ENCODE assay signal across 13 cellular contexts in genomic region chr2:219645631-219646527, GRCh38. TPM values are rescaled to one million over a fixed set of nuclear protein-coding genes. Genes with fewer than 3 reads are reported as not detected.
A peak's percentile ranks its signal among the peaks of the same experiment; 100 is the strongest.
DNase-seq lines count a peak whose midpoint lies in the region; ATAC-seq and TF ChIP-seq lines count a peak whose summit lies in the region.
"Had no signal": no experiment of that assay in that cellular context is flagged by ENCODE, and none has a peak within 500 bp of the region (broad histone marks: within the 10 kb centered on the region; RNA-seq: fewer than 3 reads in every experiment).

No MANE protein-coding gene starts in this region.

- peak; percentile 9; the same call in 2 of the 3 replicates for ATAC-seq in GM23338
- no peak for ATAC-seq in GM21619 (IDR thresholded peaks at IDR 0.05; ENCODE audit: unreplicated experiment)
- no peak for ATAC-seq in GM18909 (IDR thresholded peaks at IDR 0.05; ENCODE audit: poor library complexity, unreplicated experiment)
- ATAC-seq in natural killer cell treated with Interleukin-12 subunit alpha and Interleukin-12 subunit beta and Interleukin-15 and Interleukin-18, amount 100 ng/mL, for 72 hours: no peak

- no peaks in the 10 kb centered on the region for H4K20me1 ChIP-seq in GM23338 (replicated peaks; ENCODE audit: insufficient read depth)

- no peaks in the 10 kb centered on the region for H3K79me2 ChIP-seq in GM23338 (replicated peaks; ENCODE audit: insufficient read depth)

- H2AFZ ChIP-seq in GM23338: no peak overlapping the region
- H2AFZ ChIP-seq: PC-9 had no signal

- TF ChIP-seq CTCF in GM23338 (conservative IDR thresholded peaks at IDR 0.05; ENCODE audit: low read depth in 2 of 2): peak; percentile 9 to 10; a peak in 1 of 4 replicates
- no peak for TF ChIP-seq CTCF in WERI-Rb-1 (IDR thresholded peaks at IDR 0.05; ENCODE audit: low read depth, low read length)
- no peak for TF ChIP-seq CTCF in cardiac muscle cell (IDR thresholded peaks at IDR 0.05; ENCODE audit: low read depth, low read length)
- no peak for TF ChIP-seq CTCF in retinal pigment epithelial cell (conservative IDR thresholded peaks at IDR 0.05; ENCODE audit: low read depth, low read length)

- 0 out of 3 replicates have a peak, but pooled peaks cover 3% of the 10 kb centered on the region for H3K9me3 Mint-ChIP-seq in GM23338
- H3K9me3 Mint-ChIP-seq in natural killer cell treated with Interleukin-12 subunit alpha and Interleukin-12 subunit beta and Interleukin-15 and Interleukin-18, amount 100 ng/mL, for 72 hours: no peaks in the 10 kb centered on the region

- H3K9me2 ChIP-seq in GM23338 (ENCODE audit: insufficient read depth): no peaks in the 10 kb centered on the region

- H3K4me2 ChIP-seq in GM23338: no peak overlapping the region
- H3K4me2 ChIP-seq: KMS-11, PC-9 had no signal

- H3K4me1 ChIP-seq in GM23338 (ENCODE audit: insufficient read depth) (peaks cover 13% of the 10 kb centered on the region; the same call in 1 of the 2 replicates), cardiac muscle cell (ENCODE audit: low read depth) (peaks cover 45% of the 10 kb centered on the region)

- H3K27me3 ChIP-seq in GM23338 (ENCODE audit: insufficient read depth) (peaks cover 4% of the 10 kb centered on the region; the same call in 1 of the 2 replicates), WERI-Rb-1 (ENCODE audit: insufficient read depth, low read depth, severe bottlenecking) (no peaks in the 10 kb centered on the region), cardiac muscle cell (no peaks in the 10 kb centered on the region)
- H3K27me3 ChIP-seq: uterus had no signal

- H3K27ac Mint-ChIP-seq in GM23338: 0 out of 2 replicates have a peak overlapping the region, but pooled peaks have one; percentile 23
- no peak overlapping the region for H3K27ac Mint-ChIP-seq in natural killer cell treated with Interleukin-12 subunit alpha and Interleukin-12 subunit beta and Interleukin-15 and Interleukin-18, amount 100 ng/mL, for 72 hours

- H3K27ac ChIP-seq in GM23338 (ENCODE audit: low read depth) (no peak overlapping the region), WERI-Rb-1 (peak overlapping the region; percentile 81; the same call in 1 of the 2 replicates), cardiac muscle cell (peak overlapping the region; percentile 82)
- H3K27ac ChIP-seq: KMS-11, PC-9 had no signal

- no peak overlapping the region; the same call in 2 of the 3 replicates for H3K4me3 Mint-ChIP-seq in GM23338
- H3K4me3 Mint-ChIP-seq in natural killer cell treated with Interleukin-12 subunit alpha and Interleukin-12 subunit beta and Interleukin-15 and Interleukin-18, amount 100 ng/mL, for 72 hours: no peak overlapping the region

- peaks cover 31% of the 10 kb centered on the region for H3K4me1 Mint-ChIP-seq in GM23338
- peaks cover 5 to 6% of the 10 kb centered on the region in 2 donors for H3K4me1 Mint-ChIP-seq in natural killer cell treated with Interleukin-12 subunit alpha and Interleukin-12 subunit beta and Interleukin-15 and Interleukin-18, amount 100 ng/mL, for 72 hours (ENCODE audit: low read depth in 2 of 2)

- H3F3A ChIP-seq in GM23338 (replicated peaks; ENCODE audit: low read depth): 0 out of 2 replicates have a peak, but pooled peaks cover 2% of the 10 kb centered on the region

- H3K4me3 ChIP-seq in GM23338 (no peak overlapping the region), WERI-Rb-1 (ENCODE audit: low read depth, low read length) (no peak overlapping the region), cardiac muscle cell (no peak overlapping the region), retinal pigment epithelial cell (ENCODE audit: low read length) (no peak overlapping the region)
- H3K4me3 ChIP-seq: PC-9, uterus had no signal

- peaks cover 8% of the 10 kb centered on the region for H3K27me3 Mint-ChIP-seq in GM23338 (ENCODE audit: insufficient read depth, low read depth, poor library complexity)
- H3K27me3 Mint-ChIP-seq in natural killer cell treated with Interleukin-12 subunit alpha and Interleukin-12 subunit beta and Interleukin-15 and Interleukin-18, amount 100 ng/mL, for 72 hours: peaks cover 19 to 34% of the 10 kb centered on the region in 2 donors

- H3K9me3 ChIP-seq in WERI-Rb-1 (ENCODE audit: severe bottlenecking): no peaks in the 10 kb centered on the region
- no peaks in the 10 kb centered on the region for H3K9me3 ChIP-seq in cardiac muscle cell (ENCODE audit: low read depth)
- H3K9me3 ChIP-seq: uterus had no signal

- DNase-seq in GM23338 (ENCODE audit: low spot score) (peak; percentile 33), WERI-Rb-1 (no peak), cardiac muscle cell (ENCODE audit: low read depth in 1 of 2, low spot score in 1 of 2) (peak in 1 of 2 donors; percentile 83), retinal pigment epithelial cell (ENCODE audit: low read depth) (peak; percentile 64), NCI-H2196 (lab: John Stamatoyannopoulos, UW; ENCODE audit: unreplicated experiment) (no peak)
- no peak for DNase-seq in natural killer cell treated with Interleukin-12 subunit alpha and Interleukin-12 subunit beta and Interleukin-15 and Interleukin-18, amount 100 ng/mL, for 72 hours (ENCODE audit: low spot score)
- DNase-seq: activated T-cell treated with anti-CD3 and anti-CD28 coated beads, Interleukin-2, amount 50 U/mL, for 1 hour; PC-9; stimulated activated CD4-positive, alpha-beta T cell treated with anti-CD3 and anti-CD28 coated beads, Interleukin-12 subunit alpha, Interleukin-12 subunit beta, amount 100 ng/mL, for 4 hours had no signal

- H3K36me3 ChIP-seq in GM23338 (ENCODE audit: insufficient read depth) (no peaks in the 10 kb centered on the region), WERI-Rb-1 (peaks cover 3% of the 10 kb centered on the region; the same call in 1 of the 2 replicates), cardiac muscle cell (no peaks in the 10 kb centered on the region)
- H3K36me3 ChIP-seq: uterus had no signal

- no peaks in the 10 kb centered on the region for H3K36me3 Mint-ChIP-seq in GM23338 (ENCODE audit: low read depth)
- no peaks in the 10 kb centered on the region for H3K36me3 Mint-ChIP-seq in natural killer cell treated with Interleukin-12 subunit alpha and Interleukin-12 subunit beta and Interleukin-15 and Interleukin-18, amount 100 ng/mL, for 72 hours

TF ChIP-seq in GM23338, 12 proteins besides CTCF, POLR2A, EP300 and RAD21:
- TF ChIP-seq, protein P1, sequence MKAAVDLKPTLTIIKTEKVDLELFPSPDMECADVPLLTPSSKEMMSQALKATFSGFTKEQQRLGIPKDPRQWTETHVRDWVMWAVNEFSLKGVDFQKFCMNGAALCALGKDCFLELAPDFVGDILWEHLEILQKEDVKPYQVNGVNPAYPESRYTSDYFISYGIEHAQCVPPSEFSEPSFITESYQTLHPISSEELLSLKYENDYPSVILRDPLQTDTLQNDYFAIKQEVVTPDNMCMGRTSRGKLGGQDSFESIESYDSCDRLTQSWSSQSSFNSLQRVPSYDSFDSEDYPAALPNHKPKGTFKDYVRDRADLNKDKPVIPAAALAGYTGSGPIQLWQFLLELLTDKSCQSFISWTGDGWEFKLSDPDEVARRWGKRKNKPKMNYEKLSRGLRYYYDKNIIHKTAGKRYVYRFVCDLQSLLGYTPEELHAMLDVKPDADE (IDR thresholded peaks at IDR 0.05): no peak
- no peak for TF ChIP-seq STAT1 (IDR thresholded peaks at IDR 0.05; ENCODE audit: unreplicated experiment)
- TF ChIP-seq POLR2AphosphoS5 (IDR thresholded peaks at IDR 0.05; ENCODE audit: low read depth): no peak
- TF ChIP-seq ZNF331 (CRISPR knock-in tag; IDR thresholded peaks at IDR 0.05; ENCODE audit: low read depth): no peak
TF ChIP-seq in GM23338: peak in this region for 0.

RNA-seq across cellular contexts. Expression of gene SLC4A3, which starts 18.4 kb away (rescaled TPM):
- 5.6 and 6.8 TPM in 2 replicates for total RNA-seq in GM23338 (2014; rRNA removed; shearing (Covaris generic))
- 3.6 and 3.9 TPM in 2 replicates for polyA plus RNA-seq in GM23338 (2016; fragmentation: Nextera tagmentation; extraction: Ambion mirVana)
- 38.8 and 39.8 TPM in 2 replicates for total RNA-seq in cardiac muscle cell
- polyA plus RNA-seq in cardiac muscle cell: 42.9 and 47.7 TPM in 2 replicates
- total RNA-seq in natural killer cell treated with Interleukin-12 subunit alpha and Interleukin-12 subunit beta and Interleukin-15 and Interleukin-18, amount 100 ng/mL, for 72 hours: not detected

RNA-seq across cellular contexts. Expression of gene STK11IP, which starts 48.2 kb away (rescaled TPM):
- total RNA-seq in GM23338 (2014; rRNA removed; shearing (Covaris generic)): 28.1 and 29.3 TPM in 2 replicates
- polyA plus RNA-seq in GM23338 (2016; fragmentation: Nextera tagmentation; extraction: Ambion mirVana): 14.2 and 16.6 TPM in 2 replicates
- 17.8 and 22.4 TPM in 2 replicates for total RNA-seq in cardiac muscle cell
- 24.4 and 26.3 TPM in 2 replicates for polyA plus RNA-seq in cardiac muscle cell
- total RNA-seq in natural killer cell treated with Interleukin-12 subunit alpha and Interleukin-12 subunit beta and Interleukin-15 and Interleukin-18, amount 100 ng/mL, for 72 hours: 10 to 100 TPM; 27.7 to 50.7 TPM

Comparison
In these comparisons a context has a peak if more than half of its experiments do, and no peak if none do; other contexts are left out.
1. DNase-seq: peak in GM23338 (single experiment) and retinal pigment epithelial cell (single experiment); none in WERI-Rb-1 (single experiment), NCI-H2196 (single experiment) and natural killer cell treated with Interleukin-12 subunit alpha and Interleukin-12 subunit beta and Interleukin-15 and Interleukin-18, amount 100 ng/mL, for 72 hours (single experiment).
2. CTCF ChIP-seq: peak in GM23338 (2 of 2); none in WERI-Rb-1 (single experiment), cardiac muscle cell (single experiment) and retinal pigment epithelial cell (single experiment).